In the genomic region with DNA sequence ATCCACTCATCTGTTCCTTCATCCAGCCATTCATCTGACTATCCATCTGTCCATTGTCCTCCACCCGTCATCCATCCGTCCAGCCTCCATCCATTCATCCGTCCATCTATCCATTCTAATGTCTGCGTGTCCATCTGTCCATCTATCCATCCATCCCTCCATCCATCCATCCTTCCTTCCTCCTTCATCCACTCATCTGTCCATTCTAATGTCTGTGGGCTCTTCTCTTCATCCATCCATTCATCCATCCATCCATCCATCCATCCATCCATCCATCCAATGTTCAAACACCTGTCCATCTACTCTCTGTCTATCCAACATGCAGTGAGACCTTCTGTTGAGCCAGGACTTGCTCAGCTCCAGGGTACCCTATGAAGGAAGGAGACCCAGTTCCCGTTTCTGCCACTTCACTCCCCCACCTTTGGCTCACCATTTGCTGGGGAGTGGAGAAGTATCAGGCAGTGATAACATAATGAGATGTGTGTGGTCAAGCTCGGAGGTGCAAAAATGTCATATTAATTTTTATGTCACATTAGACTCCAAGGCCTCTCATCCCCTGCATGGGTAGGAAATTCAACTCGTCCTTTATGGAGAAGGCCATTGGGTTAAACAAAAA, we compare ENCODE assay signal across 9 cellular contexts. TPM values are rescaled to one million over a fixed set of nuclear protein-coding genes. Genes with fewer than 3 reads are reported as not detected.
A peak's percentile ranks its signal among the peaks of the same experiment; 100 is the strongest.
DNase-seq lines count a peak whose midpoint lies in the region; TF ChIP-seq lines count a peak whose summit lies in the region.
"Had no signal": no experiment of that assay in that cellular context is flagged by ENCODE, and none has a peak within 500 bp of the region (broad histone marks: within the 10 kb centered on the region; RNA-seq: fewer than 3 reads in every experiment).

No MANE protein-coding gene starts in this region.

- no peaks in the 10 kb centered on the region for H3K9me3 ChIP-seq in CD8-positive, alpha-beta memory T cell (ENCODE audit: low read length)

- H3K27ac ChIP-seq in CD8-positive, alpha-beta memory T cell (ENCODE audit: low read depth, low read length) = no peak overlapping the region
- H3K27ac ChIP-seq: right atrium auricular region had no signal

- CTCF ChIA-PET in CD8-positive, alpha-beta memory T cell (lab: Charles Lee) = interaction anchor here (0.7 to 7.5 kb wide), 11 partner anchors 9 to 80 kb away, joined by 3 to 99 read pairs (median 10); a partner anchor contains a TSS

- no peaks in the 10 kb centered on the region for H3K27me3 ChIP-seq in CD8-positive, alpha-beta memory T cell (ENCODE audit: insufficient read depth, low read length, poor library complexity, severe bottlenecking)
- H3K27me3 ChIP-seq: right atrium auricular region had no signal

- DNase-seq in CD8-positive, alpha-beta memory T cell = no peak
- no peak for DNase-seq in Jurkat, Clone E6-1 (ENCODE audit: low read depth, low spot score)
- peak; percentile 23 for DNase-seq in osteocyte (ENCODE audit: extremely low spot score, unreplicated experiment)
- no peak for DNase-seq in iPS-NIHi11 (ENCODE audit: low spot score)
- DNase-seq in A172 (ENCODE audit: low spot score) = no peak
- DNase-seq in activated CD4-positive, CD25-positive, alpha-beta regulatory T cell treated with anti-CD3 and anti-CD28 coated beads, Interleukin-2, amount 50 U/mL, for 72 hours = no peak

- H3K4me3 Mint-ChIP-seq in CD8-positive, alpha-beta memory T cell = peak overlapping the region in 6 of 7 donors; percentile 73 to 87 (median 79)
- H3K4me3 Mint-ChIP-seq in activated naive CD8-positive, alpha-beta T cell = peak overlapping the region; percentile 62
- H3K4me3 Mint-ChIP-seq in osteocyte (ENCODE audit: unreplicated experiment) = no peak overlapping the region

- H3K4me1 ChIP-seq in CD8-positive, alpha-beta memory T cell (ENCODE audit: insufficient read depth, low read length) = peaks cover 37% of the 10 kb centered on the region

- H3K27ac Mint-ChIP-seq in CD8-positive, alpha-beta memory T cell = peak overlapping the region; percentile 75 to 97 (median 94)
- H3K27ac Mint-ChIP-seq in activated naive CD8-positive, alpha-beta T cell = peak overlapping the region; percentile 92
- no peak overlapping the region for H3K27ac Mint-ChIP-seq in osteocyte (ENCODE audit: unreplicated experiment)

- H3K4me3 ChIP-seq in CD8-positive, alpha-beta memory T cell (ENCODE audit: low read length) = peak overlapping the region; percentile 56
- H3K4me3 ChIP-seq in Jurkat, Clone E6-1 (ENCODE audit: low read length) = peak overlapping the region; percentile 26
- H3K4me3 ChIP-seq: right atrium auricular region had no signal

- H3K36me3 ChIP-seq in CD8-positive, alpha-beta memory T cell (ENCODE audit: insufficient read depth, low read length) = no peaks in the 10 kb centered on the region
- H3K36me3 ChIP-seq: right atrium auricular region had no signal

- POLR2A ChIA-PET in CD8-positive, alpha-beta memory T cell (lab: Charles Lee) = interaction anchor here (1.3 to 1.8 kb wide), 2 partner anchors 11 to 14 kb away, joined by 4 to 6 read pairs; no protein-coding TSS in a partner anchor

- peaks cover 4 to 14% (median 7%) of the 10 kb centered on the region in 5 donors for H3K9me3 Mint-ChIP-seq in CD8-positive, alpha-beta memory T cell
- peaks cover 4% of the 10 kb centered on the region for H3K9me3 Mint-ChIP-seq in activated naive CD8-positive, alpha-beta T cell (ENCODE audit: low read depth)
- peaks cover 7% of the 10 kb centered on the region for H3K9me3 Mint-ChIP-seq in osteocyte (ENCODE audit: unreplicated experiment)

- no peaks in the 10 kb centered on the region for H3K27me3 Mint-ChIP-seq in CD8-positive, alpha-beta memory T cell
- no peaks in the 10 kb centered on the region for H3K27me3 Mint-ChIP-seq in activated naive CD8-positive, alpha-beta T cell
- peaks cover 23% of the 10 kb centered on the region for H3K27me3 Mint-ChIP-seq in osteocyte (ENCODE audit: unreplicated experiment)

- H3K36me3 Mint-ChIP-seq in CD8-positive, alpha-beta memory T cell = peaks cover 2 to 23% (median 5%) of the 10 kb centered on the region in 3 donors
- H3K36me3 Mint-ChIP-seq in activated naive CD8-positive, alpha-beta T cell = no peaks in the 10 kb centered on the region
- no peaks in the 10 kb centered on the region for H3K36me3 Mint-ChIP-seq in osteocyte (ENCODE audit: unreplicated experiment)

- TF ChIP-seq CTCF in osteocyte (IDR thresholded peaks at IDR 0.05) = no peak

- H3K4me1 Mint-ChIP-seq in CD8-positive, alpha-beta memory T cell = peaks cover 65 to 78% (median 73%) of the 10 kb centered on the region in 3 donors
- H3K4me1 Mint-ChIP-seq in activated naive CD8-positive, alpha-beta T cell (ENCODE audit: low read depth) = peaks cover 42% of the 10 kb centered on the region
- peaks cover 12% of the 10 kb centered on the region for H3K4me1 Mint-ChIP-seq in osteocyte (ENCODE audit: unreplicated experiment)

RNA-seq across cellular contexts. Expression of a gene that starts 36.5 kb away (rescaled TPM):
- 10 to 100 TPM; 25.8 to 29.8 TPM for total RNA-seq in CD8-positive, alpha-beta memory T cell
- polyA plus RNA-seq in CD8-positive, alpha-beta memory T cell = 51.9 TPM
- 0.68 TPM for polyA plus RNA-seq in Jurkat, Clone E6-1 (2012; ENCODE audit: insufficient read depth, insufficient read length)
- 4.6 and 4.8 TPM in 2 replicates for total RNA-seq in osteocyte
- total RNA-seq in A172 (2014; rRNA removed; shearing (Covaris generic)) = 26.9 and 32.6 TPM in 2 replicates

RNA-seq across cellular contexts. Expression of a gene that starts 49.5 kb away (rescaled TPM):
- 10 to 100 TPM; 46.1 to 48.5 TPM for total RNA-seq in CD8-positive, alpha-beta memory T cell
- polyA plus RNA-seq in CD8-positive, alpha-beta memory T cell = 23.5 TPM
- not detected for polyA plus RNA-seq in Jurkat, Clone E6-1 (2012; ENCODE audit: insufficient read depth, insufficient read length)
- not detected in 2 replicates for total RNA-seq in osteocyte
- not detected in 2 replicates for total RNA-seq in A172 (2014; rRNA removed; shearing (Covaris generic))
- total RNA-seq: myocyte had no signal

RNA-seq across cellular contexts. Expression of a gene that starts 55.6 kb away (rescaled TPM):
- 10 to 100 TPM; 27.0 to 28.1 TPM for total RNA-seq in CD8-positive, alpha-beta memory T cell
- polyA plus RNA-seq in CD8-positive, alpha-beta memory T cell = 22.6 TPM
- 7.7 TPM for polyA plus RNA-seq in Jurkat, Clone E6-1 (2012; ENCODE audit: insufficient read depth, insufficient read length)
- total RNA-seq in osteocyte = 17.2 and 18.8 TPM in 2 replicates
- total RNA-seq in A172 (2014; rRNA removed; shearing (Covaris generic)) = 6.9 and 16.5 TPM in 2 replicates

Comparison
In these comparisons a context has a peak if more than half of its experiments do, and no peak if none do; other contexts are left out.
1. RNA of a gene that starts 49.5 kb away (total RNA-seq): 46.1 to 48.5 TPM in CD8-positive, alpha-beta memory T cell; not detected in osteocyte and not detected in A172; every median in the first group is over 10 times any median in the second.